In the genomic region with DNA sequence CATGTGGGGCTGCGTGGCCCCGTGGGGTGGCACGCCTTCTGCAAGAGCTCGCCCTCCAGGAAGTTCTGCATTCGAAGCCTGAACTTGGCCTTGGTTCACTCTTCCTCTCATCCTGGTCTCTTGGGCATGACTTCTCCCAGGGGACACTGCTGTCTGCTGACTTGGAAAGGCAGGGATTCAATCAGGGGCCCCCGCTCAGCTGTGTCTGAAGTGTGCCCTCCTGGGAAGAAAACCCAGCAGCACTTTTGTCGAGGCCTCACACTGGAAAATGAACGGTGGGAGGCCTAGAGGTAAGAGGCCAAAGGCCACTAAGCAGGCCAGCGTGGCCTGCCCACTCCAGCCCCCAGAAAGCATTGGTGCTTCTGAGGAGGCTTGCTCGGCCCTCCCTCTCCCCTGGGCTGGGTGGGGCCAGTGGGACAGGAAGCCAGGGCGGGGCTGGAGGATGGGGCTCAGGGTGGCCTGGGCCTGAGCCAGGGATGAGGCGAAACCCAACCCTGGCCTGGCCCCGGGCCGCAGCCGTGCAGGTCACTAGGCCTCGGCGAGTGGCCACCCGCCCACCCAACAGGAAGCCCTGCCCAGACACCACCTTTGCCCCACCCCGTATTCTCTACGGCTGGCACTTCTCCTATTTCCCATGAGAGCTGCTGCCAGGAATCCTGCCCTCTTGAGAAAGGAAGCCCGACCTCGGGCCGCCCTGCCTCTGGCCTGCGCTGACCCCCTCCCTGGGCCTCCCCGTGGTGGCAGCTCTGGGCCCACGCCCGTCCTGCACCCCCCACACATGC, we compare ENCODE assay signal across 8 cellular contexts.
DNase-seq lines count a peak whose midpoint lies in the region; ATAC-seq, FAIRE-seq and TF ChIP-seq lines count a peak whose summit lies in the region.

No MANE protein-coding gene starts in this region.

- ATAC-seq in activated T-helper 17 cell treated with anti-CD3 and anti-CD28 coated beads, Interleukin-2, amount 50 U/mL, for 72 hours (replicated peaks), result peak; percentile 89
- peak; percentile 64 for ATAC-seq in gastroesophageal sphincter
- ATAC-seq in GM18520 (IDR thresholded peaks at IDR 0.05; ENCODE audit: unreplicated experiment), result no peak
- ATAC-seq in HG03378 (IDR thresholded peaks at IDR 0.05; ENCODE audit: unreplicated experiment), result no peak

- peak; percentile 92 for DNase-seq in Daoy (ENCODE audit: low read depth)
- peak; percentile 94 for DNase-seq in H54 (ENCODE audit: insufficient read length, low spot score)
- peak; percentile 79 for DNase-seq in NCI-H2196 (lab: John Stamatoyannopoulos, UW; ENCODE audit: unreplicated experiment)
- DNase-seq in progenitor cell of endocrine pancreas (ENCODE audit: low spot score, unreplicated experiment), result no peak

- TF ChIP-seq POLR2A in H54 (IDR thresholded peaks at IDR 0.05; ENCODE audit: low read depth, low read length) (peak; percentile 52), gastroesophageal sphincter (IDR thresholded peaks at IDR 0.05) (no peak)

- H3K4me3 Mint-ChIP-seq in activated T-helper 17 cell treated with anti-CD3 and anti-CD28 coated beads, Interleukin-2, amount 50 U/mL, for 72 hours, result peak overlapping the region; percentile 43
- H3K4me3 Mint-ChIP-seq in progenitor cell of endocrine pancreas (ENCODE audit: low read depth), result no peak overlapping the region

- H3K9me3 ChIP-seq in gastroesophageal sphincter, result no peaks in the 10 kb centered on the region

- WGBS in gastroesophageal sphincter (ENCODE audit: low coverage in 1 of 2), 2 donors, result 0% methylated on average over 2 of the region's 27 CpGs; no CpG with 5 or more reads in 1 of the 2 donors

- TF ChIP-seq CTCF in gastroesophageal sphincter (IDR thresholded peaks at IDR 0.05) (no peak), progenitor cell of endocrine pancreas (IDR thresholded peaks at IDR 0.05; ENCODE audit: unreplicated experiment) (no peak)

- no peaks in the 10 kb centered on the region for H3K36me3 Mint-ChIP-seq in activated T-helper 17 cell treated with anti-CD3 and anti-CD28 coated beads, Interleukin-2, amount 50 U/mL, for 72 hours (ENCODE audit: low read depth)
- H3K36me3 Mint-ChIP-seq in progenitor cell of endocrine pancreas (ENCODE audit: insufficient read depth), result peaks cover 1% of the 10 kb centered on the region

- peak overlapping the region; percentile 89 for H3K27ac Mint-ChIP-seq in activated T-helper 17 cell treated with anti-CD3 and anti-CD28 coated beads, Interleukin-2, amount 50 U/mL, for 72 hours
- H3K27ac Mint-ChIP-seq in progenitor cell of endocrine pancreas, result peak overlapping the region; percentile 29

- no peaks in the 10 kb centered on the region for H3K27me3 Mint-ChIP-seq in activated T-helper 17 cell treated with anti-CD3 and anti-CD28 coated beads, Interleukin-2, amount 50 U/mL, for 72 hours
- H3K27me3 Mint-ChIP-seq in progenitor cell of endocrine pancreas, result no peaks in the 10 kb centered on the region

- TF ChIP-seq EP300 in gastroesophageal sphincter (IDR thresholded peaks at IDR 0.05), result no peak

- no peaks in the 10 kb centered on the region for H3K36me3 ChIP-seq in gastroesophageal sphincter

- H3K27ac ChIP-seq in gastroesophageal sphincter, result peak overlapping the region; percentile 21 to 92 (median 86)

- H3K9me3 Mint-ChIP-seq in activated T-helper 17 cell treated with anti-CD3 and anti-CD28 coated beads, Interleukin-2, amount 50 U/mL, for 72 hours, result no peaks in the 10 kb centered on the region
- no peaks in the 10 kb centered on the region for H3K9me3 Mint-ChIP-seq in progenitor cell of endocrine pancreas (ENCODE audit: low read depth)

- FAIRE-seq in H54 (lab: Jason Lieb, UNC), result peak; percentile 64

- H3K4me1 Mint-ChIP-seq in activated T-helper 17 cell treated with anti-CD3 and anti-CD28 coated beads, Interleukin-2, amount 50 U/mL, for 72 hours, result peaks cover 14% of the 10 kb centered on the region
- H3K4me1 Mint-ChIP-seq in progenitor cell of endocrine pancreas (ENCODE audit: low read depth), result peaks cover 14% of the 10 kb centered on the region

- peaks cover 11 to 100% (median 92%) of the 10 kb centered on the region in 3 donors for H3K4me1 ChIP-seq in gastroesophageal sphincter

- no peaks in the 10 kb centered on the region for H3K27me3 ChIP-seq in gastroesophageal sphincter

- H3K4me3 ChIP-seq in gastroesophageal sphincter, result no peak overlapping the region

Comparison
In these comparisons a context has a peak if more than half of its experiments do, and no peak if none do; other contexts are left out.
1. ATAC-seq: peak in activated T-helper 17 cell treated with anti-CD3 and anti-CD28 coated beads, Interleukin-2, amount 50 U/mL, for 72 hours (single experiment) and gastroesophageal sphincter (single experiment); none in GM18520 (single experiment) and HG03378 (single experiment).